23 cellular contexts compared by ENCODE assay signal in genomic region chrX:77065896-77066295, GRCh38.
"Had no signal": no experiment of that assay in that cellular context is flagged by ENCODE, and none has a peak within 500 bp of the region (broad histone marks: within the 10 kb centered on the region; RNA-seq: fewer than 3 reads in every experiment).

No MANE protein-coding gene starts in this region.

- H3K9me3 Mint-ChIP-seq: stimulated activated effector memory CD8-positive, alpha-beta T cell treated with anti-CD3 and anti-CD28 coated beads, Interleukin-12 subunit alpha, Interleukin-12 subunit beta, amount 100 ng/mL, for 72 hours; stimulated activated memory B cell treated with anti-CD40 and anti-IgM and Interleukin-4, amounts not matched to agents 10 μg/mL and 1 μg/mL and 100 μg/mL, for 72 hours; stimulated activated naive B cell treated with anti-CD40 and anti-IgM and Interleukin-4, amounts not matched to agents 10 μg/mL and 1 μg/mL and 100 μg/mL, for 72 hours; stimulated activated naive CD8-positive, alpha-beta T cell treated with anti-CD3 and anti-CD28 coated beads, Interleukin-15, amount 100 ng/mL, for 72 hours; stimulated activated naive CD8-positive, alpha-beta T cell treated with anti-CD3 and anti-CD28 coated beads, Interleukin-15, Interleukin-2, amounts not matched to agents 100 ng/mL and 50 ng/mL, for 24 hours; type B pancreatic cell had no signal

- H3K27ac Mint-ChIP-seq: stimulated activated effector memory CD8-positive, alpha-beta T cell treated with anti-CD3 and anti-CD28 coated beads, Interleukin-12 subunit alpha, Interleukin-12 subunit beta, amount 100 ng/mL, for 72 hours; stimulated activated memory B cell treated with anti-CD40 and anti-IgM and Interleukin-4, amounts not matched to agents 10 μg/mL and 1 μg/mL and 100 μg/mL, for 72 hours; stimulated activated naive B cell treated with anti-CD40 and anti-IgM and Interleukin-4, amounts not matched to agents 10 μg/mL and 1 μg/mL and 100 μg/mL, for 72 hours; stimulated activated naive CD8-positive, alpha-beta T cell treated with anti-CD3 and anti-CD28 coated beads, Interleukin-15, amount 100 ng/mL, for 72 hours; stimulated activated naive CD8-positive, alpha-beta T cell treated with anti-CD3 and anti-CD28 coated beads, Interleukin-15, Interleukin-2, amounts not matched to agents 100 ng/mL and 50 ng/mL, for 24 hours; type B pancreatic cell had no signal

- DNase-seq: stimulated activated CD4-positive, alpha-beta T cell treated with anti-CD3 and anti-CD28 coated beads, Interleukin-2, amount 100 ng/mL, for 48 hours; stimulated activated CD4-positive, alpha-beta T cell treated with anti-CD3 and anti-CD28 coated beads, Interleukin-4, amount 100 ng/mL, for 1 hour; stimulated activated CD4-positive, alpha-beta T cell treated with anti-CD3 and anti-CD28 coated beads, Interleukin-4, amount 100 ng/mL, for 24 hours; stimulated activated CD4-positive, alpha-beta T cell treated with anti-CD3 and anti-CD28 coated beads, Interleukin-4, amount 100 ng/mL, for 4 hours; stimulated activated CD8-positive, alpha-beta memory T cell treated with anti-CD3 and anti-CD28 coated beads, Interleukin-4, amount 100 ng/mL, for 48 hours; stimulated activated naive B cell treated with anti-CD40 and anti-IgM and Interleukin-4, amounts not matched to agents 10 μg/mL and 1 μg/mL and 100 μg/mL, for 72 hours; stimulated activated naive CD4-positive, alpha-beta T cell; stimulated activated naive CD4-positive, alpha-beta T cell treated with Interleukin-2 at 50 U/mL for 16 hours; stimulated activated naive CD8-positive, alpha-beta T cell treated with anti-CD3 and anti-CD28 coated beads, Interleukin-15, amount 100 ng/mL, for 72 hours; stimulated activated naive CD8-positive, alpha-beta T cell treated with anti-CD3 and anti-CD28 coated beads, Interleukin-15, Interleukin-2, amounts not matched to agents 100 U/mL and 50 U/mL, for 24 hours; stomach; substantia nigra; testis; thyroid gland; tibial artery; transverse colon; trophoblast cell; upper lobe of right lung; uterus had no signal

- H3K36me3 Mint-ChIP-seq: stimulated activated effector memory CD8-positive, alpha-beta T cell treated with anti-CD3 and anti-CD28 coated beads, Interleukin-12 subunit alpha, Interleukin-12 subunit beta, amount 100 ng/mL, for 72 hours; stimulated activated memory B cell treated with anti-CD40 and anti-IgM and Interleukin-4, amounts not matched to agents 10 μg/mL and 1 μg/mL and 100 μg/mL, for 72 hours; stimulated activated naive B cell treated with anti-CD40 and anti-IgM and Interleukin-4, amounts not matched to agents 10 μg/mL and 1 μg/mL and 100 μg/mL, for 72 hours; type B pancreatic cell had no signal

- H3K4me3 Mint-ChIP-seq: stimulated activated effector memory CD8-positive, alpha-beta T cell treated with anti-CD3 and anti-CD28 coated beads, Interleukin-12 subunit alpha, Interleukin-12 subunit beta, amount 100 ng/mL, for 72 hours; stimulated activated memory B cell treated with anti-CD40 and anti-IgM and Interleukin-4, amounts not matched to agents 10 μg/mL and 1 μg/mL and 100 μg/mL, for 72 hours; stimulated activated naive B cell treated with anti-CD40 and anti-IgM and Interleukin-4, amounts not matched to agents 10 μg/mL and 1 μg/mL and 100 μg/mL, for 72 hours; stimulated activated naive CD8-positive, alpha-beta T cell treated with anti-CD3 and anti-CD28 coated beads, Interleukin-15, amount 100 ng/mL, for 72 hours; stimulated activated naive CD8-positive, alpha-beta T cell treated with anti-CD3 and anti-CD28 coated beads, Interleukin-15, Interleukin-2, amounts not matched to agents 100 ng/mL and 50 ng/mL, for 24 hours; type B pancreatic cell had no signal

- H3K27me3 Mint-ChIP-seq: stimulated activated memory B cell treated with anti-CD40 and anti-IgM and Interleukin-4, amounts not matched to agents 10 μg/mL and 1 μg/mL and 100 μg/mL, for 72 hours; stimulated activated naive B cell treated with anti-CD40 and anti-IgM and Interleukin-4, amounts not matched to agents 10 μg/mL and 1 μg/mL and 100 μg/mL, for 72 hours; stimulated activated naive CD8-positive, alpha-beta T cell treated with anti-CD3 and anti-CD28 coated beads, Interleukin-15, Interleukin-2, amounts not matched to agents 100 ng/mL and 50 ng/mL, for 24 hours; type B pancreatic cell had no signal
